In the genomic region with DNA sequence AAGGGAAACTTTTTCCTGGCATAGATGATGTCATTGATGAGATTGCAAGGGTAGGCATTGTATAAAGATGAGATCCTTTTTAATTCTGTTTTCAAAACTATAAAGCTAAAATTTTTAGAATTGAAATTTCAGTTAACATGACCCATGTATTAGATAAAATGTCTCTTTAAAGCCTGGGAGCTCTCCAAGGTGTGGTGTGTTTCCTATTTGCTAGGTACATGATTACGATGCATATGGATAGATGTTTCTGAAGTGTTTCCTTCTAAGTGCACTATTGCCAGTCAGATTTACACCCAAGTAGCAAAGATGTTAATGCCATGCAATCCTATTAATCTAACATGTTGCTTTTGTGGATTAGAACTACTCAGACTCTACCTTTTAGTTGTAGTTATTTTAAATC, we compare ENCODE assay signal across 35 cellular contexts.
"Had no signal": no experiment of that assay in that cellular context is flagged by ENCODE, and none has a peak within 500 bp of the region (broad histone marks: within the 10 kb centered on the region; RNA-seq: fewer than 3 reads in every experiment).

No MANE protein-coding gene starts in this region.

- H3K27ac ChIP-seq: adrenal gland, ascending aorta, body of pancreas, breast epithelium, Peyer's patch, SJSA1, VCaP had no signal

- H3K4me3 Mint-ChIP-seq: activated CD4-positive, alpha-beta T cell treated with anti-CD3 and anti-CD28 coated beads, Interleukin-2, amount 10 ng/mL, durations not matched to agents 24 days and 14 days; activated CD8-positive, alpha-beta T cell treated with anti-CD3 and anti-CD28 coated beads for 36 hours; activated naive CD4-positive, alpha-beta T cell treated with anti-CD3 and anti-CD28 coated beads, Interleukin-2, amount 50 U/mL, for 24 hours; activated T-cell treated with anti-CD3 and anti-CD28 coated beads, Interleukin-2, amount 50 U/mL, for 72 hours; activated T-helper 17 cell treated with anti-CD3 and anti-CD28 coated beads, Interleukin-2, amount 50 U/mL, for 72 hours had no signal

- ATAC-seq: activated CD8-positive, alpha-beta T cell treated with anti-CD3 and anti-CD28 coated beads for 36 hours; activated T-cell treated with anti-CD3 and anti-CD28 coated beads, Interleukin-2, amount 50 U/mL, for 72 hours; activated T-helper 17 cell treated with anti-CD3 and anti-CD28 coated beads, Interleukin-2, amount 50 U/mL, for 72 hours; body of pancreas; PC-3 had no signal

- H3K9me3 Mint-ChIP-seq: activated CD4-positive, alpha-beta T cell treated with anti-CD3 and anti-CD28 coated beads, Interleukin-2, amount 10 ng/mL, durations not matched to agents 24 days and 14 days; activated CD8-positive, alpha-beta T cell treated with anti-CD3 and anti-CD28 coated beads for 36 hours had no signal

- H3K27me3 ChIP-seq: adrenal gland, ascending aorta, body of pancreas, breast epithelium, MG63, Peyer's patch, SJSA1 had no signal

- H3K36me3 Mint-ChIP-seq: activated naive CD4-positive, alpha-beta T cell treated with anti-CD3 and anti-CD28 coated beads, Interleukin-2, amount 50 U/mL, for 24 hours had no signal

- H3K4me1 ChIP-seq: adrenal gland, ascending aorta, body of pancreas, breast epithelium, Peyer's patch, SJSA1 had no signal

- H3K27ac Mint-ChIP-seq: activated CD4-positive, alpha-beta T cell treated with anti-CD3 and anti-CD28 coated beads, Interleukin-2, amount 10 ng/mL, durations not matched to agents 24 days and 14 days; activated CD8-positive, alpha-beta T cell treated with anti-CD3 and anti-CD28 coated beads for 36 hours; activated naive CD4-positive, alpha-beta T cell treated with anti-CD3 and anti-CD28 coated beads, Interleukin-2, amount 50 U/mL, for 24 hours; activated T-cell treated with anti-CD3 and anti-CD28 coated beads, Interleukin-2, amount 50 U/mL, for 72 hours; activated T-helper 17 cell treated with anti-CD3 and anti-CD28 coated beads, Interleukin-2, amount 50 U/mL, for 72 hours had no signal

- H3K4me1 Mint-ChIP-seq: activated CD4-positive, alpha-beta T cell treated with anti-CD3 and anti-CD28 coated beads, Interleukin-2, amount 10 ng/mL, durations not matched to agents 24 days and 14 days; activated naive CD4-positive, alpha-beta T cell treated with anti-CD3 and anti-CD28 coated beads, Interleukin-2, amount 50 U/mL, for 24 hours; activated T-helper 17 cell treated with anti-CD3 and anti-CD28 coated beads, Interleukin-2, amount 50 U/mL, for 72 hours had no signal

- H3K36me3 ChIP-seq: adrenal gland, ascending aorta, breast epithelium, MG63, Peyer's patch, SJSA1 had no signal

- H3K4me3 ChIP-seq: adrenal gland, ascending aorta, body of pancreas, breast epithelium, MG63, Peyer's patch, SJSA1 had no signal

- H3K27me3 Mint-ChIP-seq: activated CD4-positive, alpha-beta T cell treated with anti-CD3 and anti-CD28 coated beads, Interleukin-2, amount 10 ng/mL, durations not matched to agents 24 days and 14 days; activated CD8-positive, alpha-beta T cell treated with anti-CD3 and anti-CD28 coated beads for 36 hours; activated naive CD4-positive, alpha-beta T cell treated with anti-CD3 and anti-CD28 coated beads, Interleukin-2, amount 50 U/mL, for 24 hours; activated T-helper 17 cell treated with anti-CD3 and anti-CD28 coated beads, Interleukin-2, amount 50 U/mL, for 72 hours had no signal

- DNase-seq: activated CD4-positive, alpha-beta T cell treated with anti-CD3 and anti-CD28 coated beads, Interleukin-2, amount 10 ng/mL, durations not matched to agents 24 days and 14 days; activated CD4-positive, alpha-beta T cell treated with anti-CD3 and anti-CD28 coated beads, Interleukin-2, amount 50 U/mL, for 4 hours; activated CD4-positive, CD25-positive, alpha-beta regulatory T cell; activated CD8-positive, alpha-beta T cell treated with anti-CD3 and anti-CD28 coated beads for 36 hours; activated gamma-delta T cell; activated naive CD4-positive, alpha-beta T cell treated with Interleukin-2 at 50 U/mL for 16 hours; activated T-cell treated with anti-CD3 and anti-CD28 coated beads, Interleukin-2, amount 50 U/mL, for 1 hour; activated T-cell treated with anti-CD3 and anti-CD28 coated beads, Interleukin-2, amount 50 U/mL, for 72 hours; adrenal gland; body of pancreas; cortex of kidney; Kasumi-1; MG63; NCI-H1048; NCI-H1105 treated with DMSO at 0.1 percent for 48 hours; NCI-H1436; NCI-H1694; NCI-H1930; NCI-H345; NCI-H526 treated with DMSO at 0.1 percent for 48 hours; NCI-H774; PC-3; Peyer's patch; RPMI8226; SHP77 treated with DMSO at 0.1 percent for 48 hours; SW 1271; T-helper 1 cell; T-helper 2 cell; T-helper 9 cell had no signal
